Comparison of ENCODE assay signal across 1 cellular context in the genomic region with DNA sequence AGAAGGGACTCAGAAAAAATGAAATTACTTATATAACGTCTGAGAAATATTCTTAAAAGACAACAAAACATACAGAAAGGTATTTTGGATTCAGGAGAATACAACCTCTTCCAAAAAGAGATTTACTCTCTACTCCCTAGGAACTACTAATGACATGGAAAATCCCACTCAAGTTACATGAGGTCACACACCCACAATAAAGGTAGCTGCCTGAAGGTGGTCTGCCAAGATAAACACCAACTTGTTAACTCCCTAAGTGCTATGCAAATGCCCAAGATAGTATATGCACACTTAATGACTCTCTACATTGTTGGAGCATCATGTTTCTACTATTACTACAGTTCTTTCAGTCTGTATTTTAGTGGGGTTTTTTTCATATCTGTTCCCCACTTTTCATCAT.
TF ChIP-seq lines count a peak whose summit lies in the region.

No MANE protein-coding gene starts in this region.

TF ChIP-seq in HEK293, 187 proteins besides CTCF, POLR2A, EP300 and RAD21 (continued from another document and continues in another):
- TF ChIP-seq ZNF623 (tag by site-specific recombination; IDR thresholded peaks at IDR 0.05) (peak; percentile 50; the same call in 1 of the 2 replicates), YY1 (tag by site-specific recombination; IDR thresholded peaks at IDR 0.05) (no peak), MEIS1 (CRISPR knock-in tag; IDR thresholded peaks at IDR 0.05; ENCODE audit: borderline replicate concordance) (no peak), ZNF221 (tag by site-specific recombination; IDR thresholded peaks at IDR 0.05; ENCODE audit: borderline replicate concordance) (no peak), WT1 (tag by site-specific recombination; IDR thresholded peaks at IDR 0.05) (peak; percentile 100), ZNF416 (tag by site-specific recombination; IDR thresholded peaks at IDR 0.05) (no peak), ZNF610 (tag by site-specific recombination; IDR thresholded peaks at IDR 0.05; ENCODE audit: borderline replicate concordance) (no peak), SCRT1 (tag by site-specific recombination; IDR thresholded peaks at IDR 0.05; ENCODE audit: borderline replicate concordance) (peak; percentile 92), SETDB1 (IDR thresholded peaks at IDR 0.05; ENCODE audit: insufficient read length, low read length) (peak; percentile 25), ZNF561 (tag by site-specific recombination; IDR thresholded peaks at IDR 0.05; ENCODE audit: borderline replicate concordance) (peak; percentile 58; the same call in 1 of the 2 replicates), ZFP37 (tag by site-specific recombination; IDR thresholded peaks at IDR 0.05) (0 out of 2 replicates have a peak, but pooled peaks have one; percentile 37), ZNF202 (tag by site-specific recombination; IDR thresholded peaks at IDR 0.05; ENCODE audit: borderline replicate concordance) (no peak), ZBTB20 (tag by site-specific recombination; IDR thresholded peaks at IDR 0.05) (no peak), ZNF248 (tag by site-specific recombination; IDR thresholded peaks at IDR 0.05) (no peak), ZNF449 (tag by site-specific recombination; IDR thresholded peaks at IDR 0.05) (no peak), BCL11A (tag by site-specific recombination; IDR thresholded peaks at IDR 0.05; ENCODE audit: low read depth) (peak; percentile 81; the same call in 1 of the 2 replicates), ZBTB8A (tag by site-specific recombination; IDR thresholded peaks at IDR 0.05) (no peak), ZBTB21 (tag by site-specific recombination; IDR thresholded peaks at IDR 0.05) (peak; percentile 51), GLIS2 (tag by site-specific recombination; IDR thresholded peaks at IDR 0.05) (no peak), ZNF138 (tag by site-specific recombination; IDR thresholded peaks at IDR 0.05; ENCODE audit: borderline replicate concordance) (no peak), KLF9 (tag by site-specific recombination; IDR thresholded peaks at IDR 0.05; ENCODE audit: low read depth) (peak; percentile 64), ZNF600 (tag by site-specific recombination; IDR thresholded peaks at IDR 0.05) (no peak; the same call in 1 of the 2 replicates), ZNF704 (tag by site-specific recombination; IDR thresholded peaks at IDR 0.05) (no peak), ZNF843 (tag by site-specific recombination; IDR thresholded peaks at IDR 0.05) (peak; percentile 84), ZNF391 (tag by site-specific recombination; IDR thresholded peaks at IDR 0.05; ENCODE audit: borderline replicate concordance, low read depth) (peak; percentile 84; the same call in 1 of the 2 replicates), ZNF596 (tag by site-specific recombination; IDR thresholded peaks at IDR 0.05) (no peak), PRDM6 (tag by site-specific recombination; IDR thresholded peaks at IDR 0.05) (peak; percentile 91), ZNF23 (tag by site-specific recombination; IDR thresholded peaks at IDR 0.05; ENCODE audit: borderline replicate concordance) (no peak), ZNF501 (tag by site-specific recombination; IDR thresholded peaks at IDR 0.05) (0 out of 2 replicates have a peak, but pooled peaks have one; percentile 34), ZNF488 (tag by site-specific recombination; IDR thresholded peaks at IDR 0.05) (no peak), ZNF175 (tag by site-specific recombination; IDR thresholded peaks at IDR 0.05) (no peak), ZBTB48 (tag by site-specific recombination; IDR thresholded peaks at IDR 0.05) (peak; percentile 78), ZNF394 (tag by site-specific recombination; IDR thresholded peaks at IDR 0.05; ENCODE audit: borderline replicate concordance) (peak; percentile 45; the same call in 1 of the 2 replicates), ZSCAN23 (tag by site-specific recombination; IDR thresholded peaks at IDR 0.05) (peak; percentile 58; the same call in 1 of the 2 replicates), ZNF335 (tag by site-specific recombination; conservative IDR thresholded peaks at IDR 0.05) (0 out of 2 replicates have a peak, but pooled peaks have one; percentile 13), ZNF184 (tag by site-specific recombination; IDR thresholded peaks at IDR 0.05) (peak; percentile 65; the same call in 1 of the 2 replicates), ZBTB17 (tag by site-specific recombination; IDR thresholded peaks at IDR 0.05) (no peak), GLI4 (tag by site-specific recombination; IDR thresholded peaks at IDR 0.05) (no peak), ZNF555 (tag by site-specific recombination; conservative IDR thresholded peaks at IDR 0.05) (no peak), OSR2 (tag by site-specific recombination; IDR thresholded peaks at IDR 0.05) (peak; percentile 98), ZNF670 (tag by site-specific recombination; IDR thresholded peaks at IDR 0.05; ENCODE audit: low read depth) (no peak), ZNF530 (tag by site-specific recombination; IDR thresholded peaks at IDR 0.05; ENCODE audit: low read depth) (no peak), ZNF341 (tag by site-specific recombination; IDR thresholded peaks at IDR 0.05; ENCODE audit: low read depth) (no peak), ZNF521 (tag by site-specific recombination; IDR thresholded peaks at IDR 0.05) (no peak), ZNF76 (tag by site-specific recombination; IDR thresholded peaks at IDR 0.05; ENCODE audit: borderline replicate concordance, low read depth) (no peak; the same call in 1 of the 2 replicates), EGR2 (tag by site-specific recombination; IDR thresholded peaks at IDR 0.05; ENCODE audit: low read depth) (no peak), ZNF24 (tag by site-specific recombination; IDR thresholded peaks at IDR 0.05) (peak; percentile 74; the same call in 1 of the 2 replicates), ZNF529 (tag by site-specific recombination; IDR thresholded peaks at IDR 0.05; ENCODE audit: insufficient replicate concordance) (no peak), HOXA7 (CRISPR knock-in tag; IDR thresholded peaks at IDR 0.05; ENCODE audit: borderline replicate concordance) (no peak), ZNF302 (tag by site-specific recombination; IDR thresholded peaks at IDR 0.05; ENCODE audit: low read depth) (no peak)
- TF ChIP-seq, protein P1, sequence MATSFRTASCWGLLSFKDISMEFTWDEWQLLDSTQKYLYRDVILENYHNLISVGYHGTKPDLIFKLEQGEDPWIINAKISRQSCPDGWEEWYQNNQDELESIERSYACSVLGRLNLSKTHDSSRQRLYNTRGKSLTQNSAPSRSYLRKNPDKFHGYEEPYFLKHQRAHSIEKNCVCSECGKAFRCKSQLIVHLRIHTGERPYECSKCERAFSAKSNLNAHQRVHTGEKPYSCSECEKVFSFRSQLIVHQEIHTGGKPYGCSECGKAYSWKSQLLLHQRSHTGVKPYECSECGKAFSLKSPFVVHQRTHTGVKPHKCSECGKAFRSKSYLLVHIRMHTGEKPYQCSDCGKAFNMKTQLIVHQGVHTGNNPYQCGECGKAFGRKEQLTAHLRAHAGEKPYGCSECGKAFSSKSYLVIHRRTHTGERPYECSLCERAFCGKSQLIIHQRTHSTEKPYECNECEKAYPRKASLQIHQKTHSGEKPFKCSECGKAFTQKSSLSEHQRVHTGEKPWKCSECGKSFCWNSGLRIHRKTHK (tag by site-specific recombination; IDR thresholded peaks at IDR 0.05) = no peak
- TF ChIP-seq, protein P2, sequence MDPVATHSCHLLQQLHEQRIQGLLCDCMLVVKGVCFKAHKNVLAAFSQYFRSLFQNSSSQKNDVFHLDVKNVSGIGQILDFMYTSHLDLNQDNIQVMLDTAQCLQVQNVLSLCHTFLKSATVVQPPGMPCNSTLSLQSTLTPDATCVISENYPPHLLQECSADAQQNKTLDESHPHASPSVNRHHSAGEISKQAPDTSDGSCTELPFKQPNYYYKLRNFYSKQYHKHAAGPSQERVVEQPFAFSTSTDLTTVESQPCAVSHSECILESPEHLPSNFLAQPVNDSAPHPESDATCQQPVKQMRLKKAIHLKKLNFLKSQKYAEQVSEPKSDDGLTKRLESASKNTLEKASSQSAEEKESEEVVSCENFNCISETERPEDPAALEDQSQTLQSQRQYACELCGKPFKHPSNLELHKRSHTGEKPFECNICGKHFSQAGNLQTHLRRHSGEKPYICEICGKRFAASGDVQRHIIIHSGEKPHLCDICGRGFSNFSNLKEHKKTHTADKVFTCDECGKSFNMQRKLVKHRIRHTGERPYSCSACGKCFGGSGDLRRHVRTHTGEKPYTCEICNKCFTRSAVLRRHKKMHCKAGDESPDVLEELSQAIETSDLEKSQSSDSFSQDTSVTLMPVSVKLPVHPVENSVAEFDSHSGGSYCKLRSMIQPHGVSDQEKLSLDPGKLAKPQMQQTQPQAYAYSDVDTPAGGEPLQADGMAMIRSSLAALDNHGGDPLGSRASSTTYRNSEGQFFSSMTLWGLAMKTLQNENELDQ (tag by site-specific recombination; IDR thresholded peaks at IDR 0.05; ENCODE audit: low read depth) = no peak
- TF ChIP-seq, protein P3, sequence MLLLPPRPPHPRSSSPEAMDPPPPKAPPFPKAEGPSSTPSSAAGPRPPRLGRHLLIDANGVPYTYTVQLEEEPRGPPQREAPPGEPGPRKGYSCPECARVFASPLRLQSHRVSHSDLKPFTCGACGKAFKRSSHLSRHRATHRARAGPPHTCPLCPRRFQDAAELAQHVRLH (tag by site-specific recombination; IDR thresholded peaks at IDR 0.05) = peak; percentile 82
- TF ChIP-seq, protein P4, sequence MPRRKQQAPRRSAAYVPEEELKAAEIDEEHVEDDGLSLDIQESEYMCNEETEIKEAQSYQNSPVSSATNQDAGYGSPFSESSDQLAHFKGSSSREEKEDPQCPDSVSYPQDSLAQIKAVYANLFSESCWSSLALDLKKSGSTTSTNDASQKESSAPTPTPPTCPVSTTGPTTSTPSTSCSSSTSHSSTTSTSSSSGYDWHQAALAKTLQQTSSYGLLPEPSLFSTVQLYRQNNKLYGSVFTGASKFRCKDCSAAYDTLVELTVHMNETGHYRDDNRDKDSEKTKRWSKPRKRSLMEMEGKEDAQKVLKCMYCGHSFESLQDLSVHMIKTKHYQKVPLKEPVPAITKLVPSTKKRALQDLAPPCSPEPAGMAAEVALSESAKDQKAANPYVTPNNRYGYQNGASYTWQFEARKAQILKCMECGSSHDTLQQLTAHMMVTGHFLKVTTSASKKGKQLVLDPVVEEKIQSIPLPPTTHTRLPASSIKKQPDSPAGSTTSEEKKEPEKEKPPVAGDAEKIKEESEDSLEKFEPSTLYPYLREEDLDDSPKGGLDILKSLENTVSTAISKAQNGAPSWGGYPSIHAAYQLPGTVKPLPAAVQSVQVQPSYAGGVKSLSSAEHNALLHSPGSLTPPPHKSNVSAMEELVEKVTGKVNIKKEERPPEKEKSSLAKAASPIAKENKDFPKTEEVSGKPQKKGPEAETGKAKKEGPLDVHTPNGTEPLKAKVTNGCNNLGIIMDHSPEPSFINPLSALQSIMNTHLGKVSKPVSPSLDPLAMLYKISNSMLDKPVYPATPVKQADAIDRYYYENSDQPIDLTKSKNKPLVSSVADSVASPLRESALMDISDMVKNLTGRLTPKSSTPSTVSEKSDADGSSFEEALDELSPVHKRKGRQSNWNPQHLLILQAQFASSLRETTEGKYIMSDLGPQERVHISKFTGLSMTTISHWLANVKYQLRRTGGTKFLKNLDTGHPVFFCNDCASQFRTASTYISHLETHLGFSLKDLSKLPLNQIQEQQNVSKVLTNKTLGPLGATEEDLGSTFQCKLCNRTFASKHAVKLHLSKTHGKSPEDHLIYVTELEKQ (tag by site-specific recombination; IDR thresholded peaks at IDR 0.05; ENCODE audit: borderline replicate concordance) = peak; percentile 85; the same call in 1 of the 2 replicates
- TF ChIP-seq, protein P5, sequence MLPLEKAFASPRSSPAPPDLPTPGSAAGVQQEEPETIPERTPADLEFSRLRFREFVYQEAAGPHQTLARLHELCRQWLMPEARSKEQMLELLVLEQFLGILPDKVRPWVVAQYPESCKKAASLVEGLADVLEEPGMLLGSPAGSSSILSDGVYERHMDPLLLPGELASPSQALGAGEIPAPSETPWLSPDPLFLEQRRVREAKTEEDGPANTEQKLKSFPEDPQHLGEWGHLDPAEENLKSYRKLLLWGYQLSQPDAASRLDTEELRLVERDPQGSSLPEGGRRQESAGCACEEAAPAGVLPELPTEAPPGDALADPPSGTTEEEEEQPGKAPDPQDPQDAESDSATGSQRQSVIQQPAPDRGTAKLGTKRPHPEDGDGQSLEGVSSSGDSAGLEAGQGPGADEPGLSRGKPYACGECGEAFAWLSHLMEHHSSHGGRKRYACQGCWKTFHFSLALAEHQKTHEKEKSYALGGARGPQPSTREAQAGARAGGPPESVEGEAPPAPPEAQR (tag by site-specific recombination; IDR thresholded peaks at IDR 0.05) = no peak
